In the genomic region with DNA sequence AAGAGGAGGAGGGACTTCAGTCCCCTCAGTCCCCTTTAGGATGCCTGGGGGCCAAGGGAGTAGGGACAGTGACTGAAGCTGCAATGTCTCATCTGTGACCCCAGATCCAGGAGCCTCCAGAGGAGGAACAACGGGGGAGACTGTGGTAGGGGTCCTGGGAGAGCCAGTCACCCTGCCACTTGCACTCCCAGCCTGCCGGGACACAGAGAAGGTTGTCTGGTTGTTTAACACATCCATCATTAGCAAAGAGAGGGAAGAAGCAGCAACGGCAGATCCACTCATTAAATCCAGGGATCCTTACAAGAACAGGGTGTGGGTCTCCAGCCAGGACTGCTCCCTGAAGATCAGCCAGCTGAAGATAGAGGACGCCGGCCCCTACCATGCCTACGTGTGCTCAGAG, we compare ENCODE assay signal across 23 cellular contexts. TPM values are rescaled to one million over a fixed set of nuclear protein-coding genes. Genes with fewer than 3 reads are reported as not detected.
DNase-seq lines count a peak whose midpoint lies in the region; ATAC-seq, FAIRE-seq and TF ChIP-seq lines count a peak whose summit lies in the region.
"Had no signal": no experiment of that assay in that cellular context is flagged by ENCODE, and none has a peak within 500 bp of the region (broad histone marks: within the 10 kb centered on the region; RNA-seq: fewer than 3 reads in every experiment).

No MANE protein-coding gene starts in this region.

- no peak for TF ChIP-seq EP300 in A549 (IDR thresholded peaks at IDR 0.05)

- H3K36me3 Mint-ChIP-seq in CD4-positive, alpha-beta T cell (ENCODE audit: low read depth): peaks cover 99% of the 10 kb centered on the region
- peaks cover 12% of the 10 kb centered on the region for H3K36me3 Mint-ChIP-seq in T-helper 17 cell (ENCODE audit: low read depth)
- peaks cover 18 to 76% (median 45%) of the 10 kb centered on the region in 5 donors for H3K36me3 Mint-ChIP-seq in naive thymus-derived CD4-positive, alpha-beta T cell

- H3K4me1 Mint-ChIP-seq in CD4-positive, alpha-beta T cell (ENCODE audit: low read depth): peaks cover 44% of the 10 kb centered on the region
- peaks cover 42% of the 10 kb centered on the region for H3K4me1 Mint-ChIP-seq in T-helper 17 cell
- peaks cover 7 to 55% (median 48%) of the 10 kb centered on the region in 7 donors for H3K4me1 Mint-ChIP-seq in naive thymus-derived CD4-positive, alpha-beta T cell

- TF ChIP-seq CTCF in A549 (IDR thresholded peaks at IDR 0.05): no peak
- no peak for TF ChIP-seq CTCF in CD4-positive, alpha-beta T cell (IDR thresholded peaks at IDR 0.05)
- TF ChIP-seq CTCF in osteoblast (IDR thresholded peaks at IDR 0.05; ENCODE audit: extremely low read depth, low read depth, low read length): no peak

- WGBS in A549 (ENCODE audit: missing lambda C conversion rate): 89% methylated on average over 6 of the region's 6 CpGs
- 85% methylated on average over 6 of the region's 6 CpGs for WGBS in right cardiac atrium

- H3K27ac Mint-ChIP-seq in CD4-positive, alpha-beta T cell: no peak overlapping the region
- H3K27ac Mint-ChIP-seq in T-helper 17 cell: peak overlapping the region; percentile 88
- peak overlapping the region in 7 of 9 donors; percentile 44 to 86 (median 81) for H3K27ac Mint-ChIP-seq in naive thymus-derived CD4-positive, alpha-beta T cell

- no peaks in the 10 kb centered on the region for H3K9me3 Mint-ChIP-seq in CD4-positive, alpha-beta T cell
- peaks cover 0 to 1% (median 0%) of the 10 kb centered on the region in 11 donors for H3K9me3 Mint-ChIP-seq in naive thymus-derived CD4-positive, alpha-beta T cell

- CTCF ChIA-PET in A549 (lab: Yijun Ruan, JAX): interaction anchor here (0.6 to 2.2 kb wide), 3 partner anchors 20 to 580 kb away, joined by 3 to 8 read pairs (median 6); no protein-coding TSS in a partner anchor
- CTCF ChIA-PET in CD4-positive, alpha-beta T cell (lab: Charles Lee): interaction anchor here (1.0 kb wide), 1 partner anchor 46 kb away, joined by 4 read pairs; no protein-coding TSS in a partner anchor
- CTCF ChIA-PET in naive thymus-derived CD4-positive, alpha-beta T cell (lab: Charles Lee): no interaction called here

- intact Hi-C loops in CD4-positive, alpha-beta T cell (cut with DNase I, micrococcal nuclease): loop anchor here in 1 of 2 experiments (5.0 kb wide), 1 partner anchor 37 kb away; no protein-coding TSS in a partner anchor
- intact Hi-C loops in naive thymus-derived CD4-positive, alpha-beta T cell (cut with micrococcal nuclease): no loop called here
- intact Hi-C loops in right cardiac atrium (cut with DNase I): no loop called here

- no peak for FAIRE-seq in A549 (lab: Jason Lieb, UNC)
- FAIRE-seq: GM19239, H1, HTR-8/SVneo had no signal

- H3K79me2 ChIP-seq in osteoblast (ENCODE audit: insufficient read depth, low read length): no peaks in the 10 kb centered on the region

- ATAC-seq in A549 (no peak), T-helper 17 cell (no peak), right cardiac atrium (no peak)
- no peak for ATAC-seq in CD4-positive, alpha-beta T cell (ENCODE audit: poor library complexity)
- no peak for ATAC-seq in naive thymus-derived CD4-positive, alpha-beta T cell

- TF ChIP-seq RAD21 in A549 (conservative IDR thresholded peaks at IDR 0.05 in 1 of 2, IDR thresholded peaks at IDR 0.05 in 1 of 2): no peak

- peaks cover 23 to 86% (median 28%) of the 10 kb centered on the region in 3 experiments for H3K36me3 ChIP-seq in naive thymus-derived CD4-positive, alpha-beta T cell (ENCODE audit: control insufficient read depth in 2 of 3, insufficient read depth in 3 of 3, low read length in 3 of 3)
- no peaks in the 10 kb centered on the region for H3K36me3 ChIP-seq in osteoblast (ENCODE audit: insufficient read depth, low read length)

- H3K27me3 Mint-ChIP-seq in CD4-positive, alpha-beta T cell: no peaks in the 10 kb centered on the region
- H3K27me3 Mint-ChIP-seq in T-helper 17 cell: no peaks in the 10 kb centered on the region
- H3K27me3 Mint-ChIP-seq in naive thymus-derived CD4-positive, alpha-beta T cell: peaks cover 0 to 9% (median 0%) of the 10 kb centered on the region in 5 donors

- no peak for TF ChIP-seq POLR2A in A549 (IDR thresholded peaks at IDR 0.05; ENCODE audit: low read length)

- POLR2A ChIA-PET in A549 (lab: Yijun Ruan, JAX): no interaction called here
- POLR2A ChIA-PET in CD4-positive, alpha-beta T cell (lab: Charles Lee): interaction anchor here (1.1 kb wide), 1 partner anchor 16 kb away, joined by 3 read pairs; no protein-coding TSS in a partner anchor
- POLR2A ChIA-PET in naive thymus-derived CD4-positive, alpha-beta T cell (lab: Charles Lee): interaction anchor here (0.8 to 3.6 kb wide), 2 partner anchors 14 to 15 kb away, joined by 3 to 19 read pairs; no protein-coding TSS in a partner anchor

- peak overlapping the region; percentile 71 to 72 for H3K27ac ChIP-seq in A549
- H3K27ac ChIP-seq in CD4-positive, alpha-beta T cell (ENCODE audit: low read depth, low read length): peak overlapping the region; percentile 39
- H3K27ac ChIP-seq in naive thymus-derived CD4-positive, alpha-beta T cell (ENCODE audit: low read depth, low read length): no peak overlapping the region
- no peak overlapping the region for H3K27ac ChIP-seq in osteoblast (ENCODE audit: low read depth, low read length)
- H3K27ac ChIP-seq in right cardiac atrium (ENCODE audit: low read length): no peak overlapping the region
- H3K27ac ChIP-seq: BLaER1 treated with 17β-estradiol and CSF1 and Interleukin-3, amounts not matched to agents 10 nM and 100 nM; KMS-11; RWPE1 had no signal

- H3K9me3 ChIP-seq in A549 (no peaks in the 10 kb centered on the region), T-helper 17 cell (ENCODE audit: control insufficient read depth, low read length, poor library complexity, severe bottlenecking) (no peaks in the 10 kb centered on the region), osteoblast (ENCODE audit: low read depth, low read length) (no peaks in the 10 kb centered on the region), right cardiac atrium (ENCODE audit: control insufficient read depth, low read length) (no peaks in the 10 kb centered on the region)
- no peaks in the 10 kb centered on the region for H3K9me3 ChIP-seq in CD4-positive, alpha-beta T cell (ENCODE audit: control insufficient read depth, low read length)
- H3K9me3 ChIP-seq in naive thymus-derived CD4-positive, alpha-beta T cell (ENCODE audit: control insufficient read depth in 2 of 3, low read length in 3 of 3): no peaks in the 10 kb centered on the region
- H3K9me3 ChIP-seq: BLaER1 treated with 17β-estradiol and CSF1 and Interleukin-3, amounts not matched to agents 10 nM and 100 nM had no signal

- no peaks in the 10 kb centered on the region for H4K20me1 ChIP-seq in osteoblast (ENCODE audit: insufficient read depth, low read length)
- H4K20me1 ChIP-seq: BLaER1 treated with 17β-estradiol and CSF1 and Interleukin-3, amounts not matched to agents 10 nM and 100 nM had no signal

- peaks cover 18% of the 10 kb centered on the region for H3K4me1 ChIP-seq in A549
- peaks cover 0 to 8% of the 10 kb centered on the region in 2 donors for H3K4me1 ChIP-seq in naive thymus-derived CD4-positive, alpha-beta T cell (ENCODE audit: control insufficient read depth in 2 of 2, insufficient read depth in 2 of 2, low read length in 2 of 2)
- H3K4me1 ChIP-seq in osteoblast (ENCODE audit: insufficient read depth, low read length): no peaks in the 10 kb centered on the region
- H3K4me1 ChIP-seq in right cardiac atrium (ENCODE audit: control insufficient read depth, insufficient read depth, low read length): no peaks in the 10 kb centered on the region
- H3K4me1 ChIP-seq: BLaER1 treated with 17β-estradiol and CSF1 and Interleukin-3, amounts not matched to agents 10 nM and 100 nM had no signal

- no peaks in the 10 kb centered on the region for H3K27me3 ChIP-seq in CD4-positive, alpha-beta T cell (ENCODE audit: control insufficient read depth, insufficient read depth, low read length)
- no peaks in the 10 kb centered on the region for H3K27me3 ChIP-seq in naive thymus-derived CD4-positive, alpha-beta T cell (ENCODE audit: control insufficient read depth in 2 of 2, insufficient read depth in 2 of 2, low read length in 2 of 2)
- H3K27me3 ChIP-seq in osteoblast (ENCODE audit: insufficient read depth, low read length) (no peaks in the 10 kb centered on the region), right cardiac atrium (ENCODE audit: control insufficient read depth, insufficient read depth) (no peaks in the 10 kb centered on the region)
- H3K27me3 ChIP-seq: BLaER1 treated with 17β-estradiol and CSF1 and Interleukin-3, amounts not matched to agents 10 nM and 100 nM had no signal

- H3K4me2 ChIP-seq in A549 (no peak overlapping the region), osteoblast (ENCODE audit: insufficient read depth, low read length) (no peak overlapping the region)
- H3K4me2 ChIP-seq: BLaER1 treated with 17β-estradiol and CSF1 and Interleukin-3, amounts not matched to agents 10 nM and 100 nM; KMS-11 had no signal

- no peak overlapping the region for H2AFZ ChIP-seq in osteoblast (ENCODE audit: low read length)

- no peak overlapping the region for H3K4me3 ChIP-seq in A549
- H3K4me3 ChIP-seq in naive thymus-derived CD4-positive, alpha-beta T cell (ENCODE audit: low read length): no peak overlapping the region
- H3K4me3 ChIP-seq in osteoblast (ENCODE audit: insufficient read depth, low read length): no peak overlapping the region
- no peak overlapping the region for H3K4me3 ChIP-seq in right cardiac atrium (ENCODE audit: low read length)
- H3K4me3 ChIP-seq: BLaER1 treated with 17β-estradiol and CSF1 and Interleukin-3, amounts not matched to agents 10 nM and 100 nM had no signal

- no peak overlapping the region for H3K4me3 Mint-ChIP-seq in CD4-positive, alpha-beta T cell
- H3K4me3 Mint-ChIP-seq in T-helper 17 cell: no peak overlapping the region
- no peak overlapping the region for H3K4me3 Mint-ChIP-seq in naive thymus-derived CD4-positive, alpha-beta T cell

- DNase-seq in A549 (ENCODE audit: low read depth in 1 of 2, low spot score in 1 of 2): no peak
- DNase-seq in CD4-positive, alpha-beta T cell: no peak
- no peak for DNase-seq in T-helper 17 cell
- DNase-seq in naive thymus-derived CD4-positive, alpha-beta T cell: no peak
- no peak for DNase-seq in osteoblast (ENCODE audit: insufficient read length, low spot score, missing footprints)
- DNase-seq in right cardiac atrium: no peak
- no peak for DNase-seq in islet precursor cell
- DNase-seq: ACHN, EL, GF-D8, NCI-H1092 treated with DMSO at 0.1 percent for 48 hours, NCI-H1436 treated with DMSO at 0.1 percent for 48 hours, NCI-H1930, NCI-H2227 treated with DMSO at 0.1 percent for 48 hours, NCI-H510A, NCI-H748 treated with DMSO at 0.1 percent for 48 hours, SHP77 treated with DMSO at 0.1 percent for 48 hours had no signal

RNA-seq across cellular contexts. Expression of a gene that starts 18.3 kb away (rescaled TPM):
- polyA plus RNA-seq in A549 (2011; rRNA removed) (0.19 and 0.20 TPM in 2 replicates), A549 (2017; fragmentation: RNase III; extraction: RNeasy Plus Mini Kit Qiagen cat#74134 plus additional on column Dnase treatment) (0.03 to 0.15 TPM (median 0.05 TPM) in 3 replicates), right cardiac atrium (0.09 TPM)
- polyA plus RNA-seq in A549 (2012; cell fraction: cytosol; rRNA removed): 0.18 and 0.21 TPM in 2 replicates
- polyA plus RNA-seq in A549 (2012; cell fraction: nucleus; rRNA removed): 0.13 and 0.14 TPM in 2 replicates
- polyA minus RNA-seq in A549 (2011; rRNA and poly(A)+ RNA removed): 0.37 and 0.49 TPM in 2 replicates
- 100 to 1,000 TPM; 124 TPM for total RNA-seq in CD4-positive, alpha-beta T cell
- total RNA-seq in T-helper 17 cell (100 to 1,000 TPM in 1 of 2 donors, 10 to 100 TPM in 1; 96.6 to 124 TPM), osteoblast (not detected in 2 replicates), right cardiac atrium (under 1 TPM in 3 of 4 donors, not detected in 1; 0.25 to 0.29 (median 0.25) TPM)
- 100 to 1,000 TPM in 4 of 5 experiments, 1 to 10 TPM in 1; 5.6 to 141 (median 105) TPM for total RNA-seq in naive thymus-derived CD4-positive, alpha-beta T cell
- 100 to 1,000 TPM; 182 to 225 TPM for polyA plus RNA-seq in naive thymus-derived CD4-positive, alpha-beta T cell
- total RNA-seq: H1 had no signal
- polyA plus RNA-seq: H1 had no signal

RNA-seq across cellular contexts. Expression of a gene that starts 48.4 kb away (rescaled TPM):
- polyA plus RNA-seq in A549 (2011; rRNA removed) (0.03 and 0.08 TPM in 2 replicates), A549 (2017; fragmentation: RNase III; extraction: RNeasy Plus Mini Kit Qiagen cat#74134 plus additional on column Dnase treatment) (not detected in 3 replicates), right cardiac atrium (0.29 TPM)
- polyA plus RNA-seq in A549 (2012; cell fraction: cytosol; rRNA removed): not detected in 2 replicates
- not detected in 2 replicates for polyA plus RNA-seq in A549 (2012; cell fraction: nucleus; rRNA removed)
- polyA minus RNA-seq in A549 (2011; rRNA and poly(A)+ RNA removed): not detected in 2 replicates
- under 1 TPM; 0.53 to 0.55 TPM for total RNA-seq in CD4-positive, alpha-beta T cell
- total RNA-seq in T-helper 17 cell (1 to 10 TPM in 1 of 2 donors, under 1 TPM in 1; 0.73 to 1.4 TPM), osteoblast (not detected in 2 replicates), right cardiac atrium (1 to 10 TPM in 2 of 4 donors, under 1 TPM in 2; 0.51 to 2.3 (median 0.86) TPM)
- total RNA-seq in naive thymus-derived CD4-positive, alpha-beta T cell: 10 to 100 TPM in 1 of 5 experiments, 1 to 10 TPM in 1, under 1 TPM in 3; 0.27 to 33.6 (median 0.46) TPM
- 1 to 10 TPM; 3.9 to 4.6 TPM for polyA plus RNA-seq in naive thymus-derived CD4-positive, alpha-beta T cell
- total RNA-seq: H1 had no signal
- polyA plus RNA-seq: H1 had no signal

Comparison
In these comparisons a context has a peak if more than half of its experiments do, and no peak if none do; other contexts are left out.
1. H3K27ac ChIP-seq: peak in A549 (2 of 2) and CD4-positive, alpha-beta T cell (single experiment); none in naive thymus-derived CD4-positive, alpha-beta T cell (single experiment), osteoblast (single experiment) and right cardiac atrium (single experiment).